ENCODE assay signal across 8 cellular contexts in the genomic region with DNA sequence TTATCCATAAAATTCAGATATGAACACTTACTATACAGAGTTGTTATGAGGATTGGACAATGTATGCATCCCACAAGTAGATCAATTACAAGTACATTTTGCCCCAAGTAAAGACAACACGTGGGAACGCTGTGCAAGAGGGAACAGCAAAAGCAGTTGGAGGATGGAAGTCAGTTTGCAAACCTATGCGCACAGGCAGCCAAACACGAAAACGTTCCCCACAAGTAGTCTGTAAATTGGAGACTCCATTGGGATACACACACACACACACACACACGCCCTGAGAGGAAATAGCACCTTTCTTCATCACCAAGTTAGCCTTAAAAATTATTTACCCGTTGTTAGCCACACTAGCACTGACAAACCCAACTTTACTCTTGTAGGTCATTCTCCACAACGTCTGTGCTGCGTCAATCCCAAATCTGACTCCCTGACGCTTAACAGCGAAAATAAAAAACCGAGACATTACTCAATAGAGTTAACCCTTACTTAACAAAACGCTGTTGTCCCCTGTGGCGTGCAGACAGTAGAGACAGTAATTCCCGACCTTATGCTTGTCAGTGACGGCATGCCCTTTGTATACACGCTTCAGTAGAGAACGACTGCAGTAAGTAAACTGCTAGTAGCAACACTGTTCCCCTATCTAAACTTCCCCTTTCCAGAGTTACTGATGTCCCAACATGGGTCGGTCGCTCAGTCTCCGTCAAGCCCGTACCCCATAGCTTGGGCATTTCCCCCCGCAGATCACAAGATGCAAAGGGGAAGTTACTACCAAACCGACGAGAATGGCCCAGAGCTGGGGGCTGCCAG. TPM values are rescaled to one million over a fixed set of nuclear protein-coding genes. Genes with fewer than 3 reads are reported as not detected.
A peak's percentile ranks its signal among the peaks of the same experiment; 100 is the strongest.
DNase-seq lines count a peak whose midpoint lies in the region; ATAC-seq and TF ChIP-seq lines count a peak whose summit lies in the region.

No MANE protein-coding gene starts in this region.

- H3K36me3 ChIP-seq in DOHH2 (ENCODE audit: control insufficient read depth, low read length) (0 out of 2 replicates have a peak, but pooled peaks cover 2% of the 10 kb centered on the region), breast epithelium (no peaks in the 10 kb centered on the region), smooth muscle cell (ENCODE audit: low read depth) (no peaks in the 10 kb centered on the region)

- H3K4me1 ChIP-seq in DOHH2 (ENCODE audit: control insufficient read depth, low read length) (peaks cover 25% of the 10 kb centered on the region), breast epithelium (no peaks in the 10 kb centered on the region), smooth muscle cell (ENCODE audit: low read depth) (peaks cover 4% of the 10 kb centered on the region)

- H3F3A ChIP-seq in DOHH2 (ENCODE audit: control insufficient read depth, insufficient read depth) (no peaks in the 10 kb centered on the region), smooth muscle cell (ENCODE audit: low read depth) (no peaks in the 10 kb centered on the region)

- peak overlapping the region; percentile 87 for H2AFZ ChIP-seq in smooth muscle cell (ENCODE audit: low read depth)

- H3K9me2 ChIP-seq in DOHH2 (replicated peaks; ENCODE audit: control insufficient read depth, low read length), result no peaks in the 10 kb centered on the region

- H3K27ac ChIP-seq in DOHH2 (ENCODE audit: low read depth, low read length), result peak overlapping the region; percentile 29
- peak overlapping the region; percentile 73 to 85 for H3K27ac ChIP-seq in breast epithelium
- peak overlapping the region; percentile 76 for H3K27ac ChIP-seq in smooth muscle cell (ENCODE audit: low read depth)

- no peak for TF ChIP-seq CTCF in DOHH2 (IDR thresholded peaks at IDR 0.05; ENCODE audit: low read depth, low read length, poor library complexity, severe bottlenecking)
- TF ChIP-seq CTCF in breast epithelium (IDR thresholded peaks at IDR 0.05), result no peak
- no peak for TF ChIP-seq CTCF in smooth muscle cell (IDR thresholded peaks at IDR 0.05; ENCODE audit: borderline replicate concordance, insufficient read depth, poor library complexity, severe bottlenecking)

- DNase-seq in RKO (ENCODE audit: low spot score) (peak; percentile 79), breast epithelium (ENCODE audit: low spot score in 2 of 2) (no peak), inferior parietal cortex (ENCODE audit: extremely low spot score) (peak; percentile 60), smooth muscle cell (lab: John Stamatoyannopoulos, UW; ENCODE audit: unreplicated experiment) (no peak), cerebellar nuclear complex (lab: John Stamatoyannopoulos, UW) (no peak)

- no peak for TF ChIP-seq POLR2A in breast epithelium (IDR thresholded peaks at IDR 0.05)

- WGBS in smooth muscle cell (ENCODE audit: low lambda C conversion rate), result 3% methylated on average over 25 of the region's 25 CpGs

- H3K27me3 ChIP-seq in DOHH2 (ENCODE audit: control insufficient read depth, low read length), result peaks cover 9% of the 10 kb centered on the region
- no peaks in the 10 kb centered on the region for H3K27me3 ChIP-seq in breast epithelium
- no peaks in the 10 kb centered on the region for H3K27me3 ChIP-seq in smooth muscle cell (ENCODE audit: low read depth)

- H3K4me3 ChIP-seq in DOHH2 (ENCODE audit: low read length) (peak overlapping the region; percentile 85), breast epithelium (peak overlapping the region; percentile 74 to 88 (median 83)), smooth muscle cell (peak overlapping the region; percentile 81)

- intact Hi-C loops in breast epithelium (cut with DNase I; ENCODE audit: low total_unique reads), result loop anchor here (5.0 kb wide), 1 partner anchor 252 kb away; no protein-coding TSS in a partner anchor

- H3K4me2 ChIP-seq in DOHH2 (ENCODE audit: low read length) (peak overlapping the region; percentile 97), smooth muscle cell (peak overlapping the region; percentile 93)

- 0 out of 2 replicates have a peak, but pooled peaks cover 2% of the 10 kb centered on the region for H3K9me3 ChIP-seq in DOHH2 (ENCODE audit: control insufficient read depth, insufficient read depth, low read length)
- H3K9me3 ChIP-seq in breast epithelium, result no peaks in the 10 kb centered on the region
- H3K9me3 ChIP-seq in smooth muscle cell (replicated peaks; ENCODE audit: low read depth), result no peaks in the 10 kb centered on the region

- H3K79me2 ChIP-seq in DOHH2 (ENCODE audit: control insufficient read depth, low read length), result peaks cover 40% of the 10 kb centered on the region
- peaks cover 57% of the 10 kb centered on the region for H3K79me2 ChIP-seq in smooth muscle cell (ENCODE audit: low read depth)

- H4K20me1 ChIP-seq in DOHH2 (ENCODE audit: control insufficient read depth, insufficient read depth, low read depth, low read length), result no peaks in the 10 kb centered on the region
- H4K20me1 ChIP-seq in smooth muscle cell (ENCODE audit: low read depth), result peaks cover 33% of the 10 kb centered on the region

- peak; percentile 53 for ATAC-seq in GM19351 (IDR thresholded peaks at IDR 0.05; ENCODE audit: unreplicated experiment)
- ATAC-seq in HG03280 (IDR thresholded peaks at IDR 0.05; ENCODE audit: unreplicated experiment), result peak; percentile 35

- peak overlapping the region; percentile 92 for H3K9ac ChIP-seq in smooth muscle cell (ENCODE audit: low read depth)

RNA-seq across cellular contexts. Expression of a gene that starts 0.7 kb away (rescaled TPM):
- total RNA-seq in breast epithelium (10 to 100 TPM; 47.8 to 56.2 (median 49.8) TPM), smooth muscle cell (99.9 and 137 TPM in 2 replicates)
- 54.0 and 58.1 TPM in 2 replicates for polyA plus RNA-seq in smooth muscle cell

Comparison
In these comparisons a context has a peak if more than half of its experiments do, and no peak if none do; other contexts are left out.
1. H3K27ac ChIP-seq: peak in every context shown above with its lines; median percentile 79 in breast epithelium; 76 in smooth muscle cell; 29 in DOHH2.
2. DNase-seq: peak in RKO (single experiment) and inferior parietal cortex (single experiment); none in breast epithelium (0 of 2), smooth muscle cell (single experiment) and cerebellar nuclear complex (0 of 2).
3. Peak in every context shown above with its lines, with median percentiles within 50 percentile points of each other: H3K4me3 ChIP-seq.